ENCODE assay signal across 15 cellular contexts in the genomic region with DNA sequence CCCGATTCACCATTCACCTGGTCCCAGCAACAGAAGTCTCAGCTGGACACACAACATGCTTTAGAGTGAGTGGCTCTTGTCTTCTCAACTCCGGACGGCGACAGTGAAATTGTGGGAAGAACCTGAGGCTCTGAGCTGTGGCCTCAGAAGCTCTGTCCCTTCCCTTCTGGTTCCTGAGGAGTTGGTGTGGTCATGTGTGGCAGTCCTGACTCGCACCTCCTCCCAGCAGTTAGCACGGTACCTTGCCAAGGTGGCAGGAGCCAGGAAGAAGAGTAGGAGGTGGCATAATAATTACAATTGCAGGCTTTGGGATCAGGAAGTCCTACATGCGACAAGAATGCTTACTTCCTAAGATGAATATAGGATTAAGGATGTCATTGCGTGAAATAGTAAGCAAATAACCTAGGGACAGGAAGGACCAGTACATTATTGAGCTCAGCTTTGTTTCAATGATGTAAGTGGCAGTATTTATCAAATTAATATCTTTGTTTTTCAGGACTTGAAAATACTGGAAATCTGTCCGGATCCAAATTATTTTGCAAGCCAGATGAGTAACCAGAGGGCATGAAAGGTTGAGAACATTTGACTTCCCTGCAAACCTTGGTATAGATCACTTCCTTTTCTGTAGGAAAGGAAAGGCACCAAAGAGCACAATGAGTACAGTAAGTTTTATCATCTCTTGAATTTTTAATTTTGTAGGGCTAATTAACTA. TPM values are rescaled to one million over a fixed set of nuclear protein-coding genes. Genes with fewer than 3 reads are reported as not detected.
DNase-seq lines count a peak whose midpoint lies in the region; ATAC-seq, FAIRE-seq and TF ChIP-seq lines count a peak whose summit lies in the region.
"Had no signal": no experiment of that assay in that cellular context is flagged by ENCODE, and none has a peak within 500 bp of the region (broad histone marks: within the 10 kb centered on the region; RNA-seq: fewer than 3 reads in every experiment).

No MANE protein-coding gene starts in this region.

- peak overlapping the region; percentile 78 for H3K27ac ChIP-seq in A673 (ENCODE audit: low read depth, low read length, poor library complexity, severe bottlenecking)
- peak overlapping the region; percentile 37 for H3K27ac ChIP-seq in brain microvascular endothelial cell
- H3K27ac ChIP-seq in kidney (ENCODE audit: low read depth in 2 of 2, low read length in 2 of 2) = no peak overlapping the region
- H3K27ac ChIP-seq: transverse colon had no signal

- H3K4me1 ChIP-seq in A673 (ENCODE audit: insufficient read depth, low read length, poor library complexity, severe bottlenecking) = peaks cover 15% of the 10 kb centered on the region
- peaks cover 4 to 24% of the 10 kb centered on the region in 2 donors for H3K4me1 ChIP-seq in kidney (ENCODE audit: control insufficient read depth in 1 of 2, insufficient read depth in 1 of 2, low read depth in 1 of 2, low read length in 2 of 2)

- H3K36me3 ChIP-seq in A673 (ENCODE audit: insufficient read depth, low read length, poor library complexity, severe bottlenecking) (peaks cover 42% of the 10 kb centered on the region), brain microvascular endothelial cell (replicated peaks) (peaks cover 33% of the 10 kb centered on the region), kidney (ENCODE audit: control insufficient read depth in 1 of 2, insufficient read depth in 2 of 2, low read length in 2 of 2) (peaks cover 7 to 17% of the 10 kb centered on the region in 2 donors)

- no peak for FAIRE-seq in kidney (lab: Jason Lieb, UNC)
- FAIRE-seq: GM19239, RCC 7860 had no signal

- intact Hi-C loops in A673 (cut with micrococcal nuclease; ENCODE audit: unreplicated experiment) (no loop called here), kidney (cut with DNase I) (no loop called here)

- no peak overlapping the region for H3K4me3 ChIP-seq in A673 (ENCODE audit: low read depth, low read length, poor library complexity, severe bottlenecking)
- no peak overlapping the region for H3K4me3 ChIP-seq in brain microvascular endothelial cell (ENCODE audit: low read depth, low read length)
- no peak overlapping the region for H3K4me3 ChIP-seq in kidney (ENCODE audit: low read length in 2 of 2)
- H3K4me3 ChIP-seq: transverse colon had no signal

- H3K27me3 ChIP-seq in A673 (replicated peaks; ENCODE audit: insufficient read depth, low read depth, low read length, poor library complexity) (no peaks in the 10 kb centered on the region), brain microvascular endothelial cell (replicated peaks) (no peaks in the 10 kb centered on the region)
- H3K27me3 ChIP-seq: transverse colon had no signal

- TF ChIP-seq CTCF in A673 (conservative IDR thresholded peaks at IDR 0.05; ENCODE audit: low read depth, low read length) = no peak
- TF ChIP-seq CTCF in brain microvascular endothelial cell (IDR thresholded peaks at IDR 0.05; ENCODE audit: low read depth, low read length, missing control alignments) = no peak
- no peak for TF ChIP-seq CTCF in kidney (IDR thresholded peaks at IDR 0.05; ENCODE audit: borderline replicate concordance, extremely low read depth, insufficient read depth)

- in situ Hi-C loops in brain microvascular endothelial cell (cut with HindIII; ENCODE audit: low pct_ligation_motif_present, low sequenced_read_pairs) = no loop called here

- no peak overlapping the region for H3K9ac ChIP-seq in kidney (ENCODE audit: low read length in 2 of 2)

- H3K9me3 ChIP-seq in A673 (ENCODE audit: low read depth, low read length, poor library complexity, severe bottlenecking) = no peaks in the 10 kb centered on the region
- no peaks in the 10 kb centered on the region for H3K9me3 ChIP-seq in kidney (ENCODE audit: control insufficient read depth in 1 of 2, low read length in 2 of 2)
- H3K9me3 ChIP-seq: transverse colon had no signal

- POLR2A ChIA-PET in A673 (lab: Charles Lee; ENCODE audit: low non-redundant PET) = no interaction called here

- DNase-seq in A673 (ENCODE audit: low spot score) = no peak
- DNase-seq in HCEC 1CT = peak; percentile 36
- no peak for DNase-seq in brain microvascular endothelial cell
- DNase-seq in kidney = peak; percentile 52
- DNase-seq in inferior parietal cortex (ENCODE audit: extremely low spot score) = no peak
- no peak for DNase-seq in HK-2 (ENCODE audit: unreplicated experiment)
- no peak for DNase-seq in islet precursor cell
- DNase-seq: glutamatergic neuron, Kasumi-1, NCI-H2171 treated with DMSO at 0.1 percent for 48 hours, T-helper 9 cell, transverse colon had no signal

- ATAC-seq in GM18520 (IDR thresholded peaks at IDR 0.05; ENCODE audit: unreplicated experiment) = no peak

- no TSS peak for BruUV-seq in A673 (replicated peaks; lab: Mats Ljungman, UMichigan)

- CTCF ChIA-PET in A673 (lab: Charles Lee) = no interaction called here

RNA-seq across cellular contexts. Expression of a gene that starts 21.1 kb away (rescaled TPM):
- total RNA-seq in A673 (2021) (113 and 119 TPM in 2 replicates), kidney (61.5 TPM)
- 24.2 TPM for polyA plus RNA-seq in kidney (ENCODE audit: insufficient read depth, low read depth, low replicate concordance)

RNA-seq across cellular contexts. Expression of a gene that starts 46.5 kb away (rescaled TPM):
- total RNA-seq in A673 (2021) = 35.5 and 38.2 TPM in 2 replicates
- total RNA-seq in kidney = 29.3 TPM
- 6.3 TPM for polyA plus RNA-seq in kidney (ENCODE audit: insufficient read depth, low read depth, low replicate concordance)

Comparison
In these comparisons a context has a peak if more than half of its experiments do, and no peak if none do; other contexts are left out.
1. DNase-seq: peak in HCEC 1CT (single experiment) and kidney (single experiment); none in A673 (single experiment), brain microvascular endothelial cell (single experiment), inferior parietal cortex (single experiment), HK-2 (single experiment) and islet precursor cell (single experiment).
2. H3K27ac ChIP-seq: peak in A673 (single experiment) and brain microvascular endothelial cell (single experiment); none in kidney (0 of 2).